In the genomic region with DNA sequence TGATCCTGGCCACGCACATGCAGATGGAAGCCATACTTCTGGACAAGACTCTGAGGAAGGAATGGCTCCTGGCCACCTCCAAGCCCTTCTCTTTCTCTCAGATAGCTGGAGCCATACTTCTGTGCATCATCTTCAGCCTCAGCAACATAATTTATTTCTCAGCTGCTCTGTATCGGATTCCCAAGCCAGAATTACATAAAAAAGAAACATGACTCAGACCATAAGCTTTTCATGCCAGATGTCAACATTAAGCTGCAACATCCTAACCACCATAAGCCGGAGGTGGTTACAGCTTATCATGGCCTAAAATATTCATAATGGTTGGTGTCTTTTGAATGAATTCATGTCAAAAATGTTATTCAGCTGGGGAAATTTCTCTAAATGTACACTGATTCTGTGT, we compare ENCODE assay signal across 16 cellular contexts. TPM values are rescaled to one million over a fixed set of nuclear protein-coding genes. Genes with fewer than 3 reads are reported as not detected.
DNase-seq lines count a peak whose midpoint lies in the region; ATAC-seq and TF ChIP-seq lines count a peak whose summit lies in the region.
"Had no signal": no experiment of that assay in that cellular context is flagged by ENCODE, and none has a peak within 500 bp of the region (broad histone marks: within the 10 kb centered on the region; RNA-seq: fewer than 3 reads in every experiment).

No MANE protein-coding gene starts in this region.

- POLR2A ChIA-PET in SK-N-SH (lab: Yijun Ruan, JAX) = no interaction called here
- POLR2A ChIA-PET in activated CD8-positive, alpha-beta T cell treated with anti-CD3 and anti-CD28 coated beads for 36 hours (lab: Charles Lee) = no interaction called here

- TF ChIP-seq RAD21 in SK-N-SH (IDR thresholded peaks at IDR 0.05; ENCODE audit: low read length) = no peak

- peaks cover 10% of the 10 kb centered on the region for H3K4me1 Mint-ChIP-seq in activated CD8-positive, alpha-beta T cell treated with anti-CD3 and anti-CD28 coated beads for 36 hours (ENCODE audit: low read depth)

- peaks cover 10% of the 10 kb centered on the region for H3K27me3 Mint-ChIP-seq in activated CD8-positive, alpha-beta T cell treated with anti-CD3 and anti-CD28 coated beads for 36 hours

- peaks cover 50% of the 10 kb centered on the region for H3K79me2 ChIP-seq in SK-N-SH (ENCODE audit: insufficient read depth)
- H3K79me2 ChIP-seq in smooth muscle cell (ENCODE audit: low read depth) = peaks cover 7% of the 10 kb centered on the region

- H3F3A ChIP-seq in SK-N-SH (replicated peaks; ENCODE audit: insufficient read depth) (peaks cover 24% of the 10 kb centered on the region), smooth muscle cell (ENCODE audit: low read depth) (no peaks in the 10 kb centered on the region)

- TF ChIP-seq CTCF in SK-N-SH (IDR thresholded peaks at IDR 0.05) (no peak), fibroblast of pulmonary artery (IDR thresholded peaks at IDR 0.05; ENCODE audit: low read length, missing control alignments) (no peak), smooth muscle cell (IDR thresholded peaks at IDR 0.05; ENCODE audit: borderline replicate concordance, insufficient read depth, poor library complexity, severe bottlenecking) (no peak)
- TF ChIP-seq CTCF in activated CD8-positive, alpha-beta T cell treated with anti-CD3 and anti-CD28 coated beads for 36 hours (IDR thresholded peaks at IDR 0.05) = no peak

- H3K36me3 ChIP-seq in SK-N-SH (replicated peaks in 1 of 2; ENCODE audit: control insufficient read depth in 1 of 2, insufficient read depth in 2 of 2, low read length in 1 of 2) (no peaks in the 10 kb centered on the region), smooth muscle cell (ENCODE audit: low read depth) (no peaks in the 10 kb centered on the region)

- H3K27ac ChIP-seq in SK-N-SH (ENCODE audit: low read depth in 2 of 2, low read length in 1 of 2) (peak overlapping the region; percentile 64 to 82; a peak in 3 of 4 replicates), smooth muscle cell (ENCODE audit: low read depth) (peak overlapping the region; percentile 69)
- H3K27ac ChIP-seq: 22Rv1, skin epidermis, transverse colon had no signal

- intact Hi-C loops in activated CD8-positive, alpha-beta T cell treated with anti-CD3 and anti-CD28 coated beads for 36 hours (cut with micrococcal nuclease) = no loop called here

- H3K9ac ChIP-seq in SK-N-SH = no peak overlapping the region
- no peak overlapping the region for H3K9ac ChIP-seq in smooth muscle cell (ENCODE audit: low read depth)

- no peak overlapping the region for H3K4me3 ChIP-seq in SK-N-SH (ENCODE audit: low read depth in 2 of 2, low read length in 1 of 2)
- H3K4me3 ChIP-seq in fibroblast of pulmonary artery (replicated peaks; ENCODE audit: low read depth, low read length) = no peak overlapping the region
- no peak overlapping the region for H3K4me3 ChIP-seq in smooth muscle cell
- H3K4me3 ChIP-seq: skin epidermis, transverse colon had no signal

- 32% methylated on average over 3 of the region's 3 CpGs for WGBS in SK-N-SH (ENCODE audit: low lambda C conversion rate)
- 40% methylated on average over 3 of the region's 3 CpGs for WGBS in smooth muscle cell (ENCODE audit: low lambda C conversion rate)

- H3K27ac Mint-ChIP-seq in activated CD8-positive, alpha-beta T cell treated with anti-CD3 and anti-CD28 coated beads for 36 hours = no peak overlapping the region

- no peaks in the 10 kb centered on the region for H3K9me2 ChIP-seq in SK-N-SH

- H3K4me2 ChIP-seq in SK-N-SH (peak overlapping the region; percentile 54), smooth muscle cell (peak overlapping the region; percentile 67)

- CTCF ChIA-PET in SK-N-SH (lab: Yijun Ruan, JAX) = interaction anchor here (0.7 to 5.7 kb wide), 5 partner anchors 9 to 851 kb away, joined by 3 to 58 read pairs (median 4); no protein-coding TSS in a partner anchor
- CTCF ChIA-PET in activated CD8-positive, alpha-beta T cell treated with anti-CD3 and anti-CD28 coated beads for 36 hours (lab: Charles Lee) = interaction anchor here (1.2 to 1.4 kb wide), 2 partner anchors 9 to 345 kb away, joined by 5 to 6 read pairs; no protein-coding TSS in a partner anchor

- peak in 1 of 2 experiments; percentile 85; a peak in 1 of 4 replicates for TF ChIP-seq EP300 in SK-N-SH (IDR thresholded peaks at IDR 0.05; ENCODE audit: borderline replicate concordance in 1 of 2, low read depth in 1 of 2, low read length in 1 of 2)

- H2AFZ ChIP-seq in SK-N-SH (ENCODE audit: low read depth) (no peak overlapping the region), smooth muscle cell (ENCODE audit: low read depth) (no peak overlapping the region)

- H3K9me3 Mint-ChIP-seq in activated CD8-positive, alpha-beta T cell treated with anti-CD3 and anti-CD28 coated beads for 36 hours = no peaks in the 10 kb centered on the region

- H3K36me3 Mint-ChIP-seq in activated CD8-positive, alpha-beta T cell treated with anti-CD3 and anti-CD28 coated beads for 36 hours (ENCODE audit: low read depth) = no peaks in the 10 kb centered on the region

- H3K4me1 ChIP-seq in SK-N-SH (ENCODE audit: control insufficient read depth in 1 of 2, insufficient read depth in 2 of 2, low read depth in 1 of 2, low read length in 1 of 2) = peaks cover 8 to 14% of the 10 kb centered on the region in 2 experiments
- no peaks in the 10 kb centered on the region for H3K4me1 ChIP-seq in smooth muscle cell (ENCODE audit: low read depth)
- H3K4me1 ChIP-seq: transverse colon had no signal

- ATAC-seq in activated CD8-positive, alpha-beta T cell treated with anti-CD3 and anti-CD28 coated beads for 36 hours = no peak
- no peak for ATAC-seq in GM19023 (IDR thresholded peaks at IDR 0.05; ENCODE audit: unreplicated experiment)

- H3K9me3 ChIP-seq in SK-N-SH (no peaks in the 10 kb centered on the region), smooth muscle cell (replicated peaks; ENCODE audit: low read depth) (no peaks in the 10 kb centered on the region)
- H3K9me3 ChIP-seq: transverse colon had no signal

- H4K20me1 ChIP-seq in SK-N-SH (ENCODE audit: insufficient read depth) (no peaks in the 10 kb centered on the region), smooth muscle cell (ENCODE audit: low read depth) (peaks cover 4% of the 10 kb centered on the region)

- DNase-seq in DMS 273 (lab: John Stamatoyannopoulos, UW; ENCODE audit: unreplicated experiment) = peak; percentile 51
- DNase-seq in DMS 273 treated with DMSO at 0.1 percent for 48 hours (lab: John Stamatoyannopoulos, UW) = no peak
- DNase-seq in SK-N-SH = no peak
- peak; percentile 85 for DNase-seq in fibroblast of pulmonary artery (ENCODE audit: low read depth)
- DNase-seq in smooth muscle cell (lab: John Stamatoyannopoulos, UW; ENCODE audit: unreplicated experiment) = no peak
- no peak for DNase-seq in activated CD8-positive, alpha-beta T cell treated with anti-CD3 and anti-CD28 coated beads for 36 hours
- no peak for DNase-seq in stimulated activated CD4-positive, alpha-beta T cell treated with anti-CD3 and anti-CD28 coated beads, Interleukin-4, amount 100 ng/mL, for 4 hours
- DNase-seq: activated CD4-positive, CD25-positive, alpha-beta regulatory T cell treated with anti-CD3 and anti-CD28 coated beads, Interleukin-2, amount 50 U/mL, for 72 hours; activated T-cell treated with anti-CD3 and anti-CD28 coated beads, Interleukin-2, amount 50 U/mL, for 48 hours; DMS79 treated with DMSO at 0.1 percent for 48 hours; NCI-H1092 treated with DMSO at 0.1 percent for 48 hours; NCI-H526; transverse colon had no signal

- no peak overlapping the region for H3K4me3 Mint-ChIP-seq in activated CD8-positive, alpha-beta T cell treated with anti-CD3 and anti-CD28 coated beads for 36 hours

- H3K27me3 ChIP-seq in SK-N-SH (ENCODE audit: insufficient read depth) = no peaks in the 10 kb centered on the region
- H3K27me3 ChIP-seq in smooth muscle cell (ENCODE audit: low read depth) = no peaks in the 10 kb centered on the region
- H3K27me3 ChIP-seq: transverse colon had no signal

TF ChIP-seq in SK-N-SH, 30 proteins besides CTCF, POLR2A, EP300 and RAD21 (continues in another document):
- TF ChIP-seq, protein P1, sequence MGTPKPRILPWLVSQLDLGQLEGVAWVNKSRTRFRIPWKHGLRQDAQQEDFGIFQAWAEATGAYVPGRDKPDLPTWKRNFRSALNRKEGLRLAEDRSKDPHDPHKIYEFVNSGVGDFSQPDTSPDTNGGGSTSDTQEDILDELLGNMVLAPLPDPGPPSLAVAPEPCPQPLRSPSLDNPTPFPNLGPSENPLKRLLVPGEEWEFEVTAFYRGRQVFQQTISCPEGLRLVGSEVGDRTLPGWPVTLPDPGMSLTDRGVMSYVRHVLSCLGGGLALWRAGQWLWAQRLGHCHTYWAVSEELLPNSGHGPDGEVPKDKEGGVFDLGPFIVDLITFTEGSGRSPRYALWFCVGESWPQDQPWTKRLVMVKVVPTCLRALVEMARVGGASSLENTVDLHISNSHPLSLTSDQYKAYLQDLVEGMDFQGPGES (IDR thresholded peaks at IDR 0.05; ENCODE audit: low read depth, low read length) = no peak
- TF ChIP-seq JUND (IDR thresholded peaks at IDR 0.05) (peak; percentile 92), POLR2AphosphoS5 (IDR thresholded peaks at IDR 0.05; ENCODE audit: low read depth, low read length) (peak; percentile 66; the same call in 1 of the 2 replicates), RXRA (IDR thresholded peaks at IDR 0.05; ENCODE audit: borderline replicate concordance, low read depth) (peak; percentile 64; the same call in 1 of the 2 replicates), TCF12 (IDR thresholded peaks at IDR 0.05) (peak; percentile 97), TAF1 (IDR thresholded peaks at IDR 0.05; ENCODE audit: borderline replicate concordance, low read depth, low read length) (no peak), ELF1 (IDR thresholded peaks at IDR 0.05) (no peak), SIN3A (IDR thresholded peaks at IDR 0.05; ENCODE audit: borderline replicate concordance, low read depth, low read length) (0 out of 2 replicates have a peak, but pooled peaks have one; percentile 15), FOXJ3 (CRISPR knock-in tag; IDR thresholded peaks at IDR 0.05) (no peak)

RNA-seq across cellular contexts. Expression of gene KIF23, which starts 10.5 kb away (rescaled TPM):
- polyA plus RNA-seq in SK-N-SH (2012; rRNA removed) = 23.3 and 25.8 TPM in 2 replicates
- 25.8 and 31.2 TPM in 2 replicates for polyA plus RNA-seq in SK-N-SH (2012; cell fraction: cytosol; rRNA removed)
- 24.5 and 57.5 TPM in 2 replicates for polyA plus RNA-seq in SK-N-SH (2012; cell fraction: nucleus; rRNA removed)
- 37.4 and 44.1 TPM in 2 replicates for total RNA-seq in smooth muscle cell
- polyA plus RNA-seq in smooth muscle cell = 14.3 and 15.0 TPM in 2 replicates
- total RNA-seq in activated CD8-positive, alpha-beta T cell treated with anti-CD3 and anti-CD28 coated beads for 36 hours = 10 to 100 TPM; 45.4 to 47.0 TPM

RNA-seq across cellular contexts. Expression of gene RPLP1, which starts 49.0 kb away (rescaled TPM):
- polyA plus RNA-seq in SK-N-SH (2012; rRNA removed) = 1,514 and 1,792 TPM in 2 replicates
- polyA plus RNA-seq in SK-N-SH (2012; cell fraction: cytosol; rRNA removed) = 1,001 and 1,355 TPM in 2 replicates
- 360 and 521 TPM in 2 replicates for polyA plus RNA-seq in SK-N-SH (2012; cell fraction: nucleus; rRNA removed)
- 321 and 375 TPM in 2 replicates for total RNA-seq in smooth muscle cell
- 1,155 and 1,251 TPM in 2 replicates for polyA plus RNA-seq in smooth muscle cell
- total RNA-seq in activated CD8-positive, alpha-beta T cell treated with anti-CD3 and anti-CD28 coated beads for 36 hours = 1,000 to 10,000 TPM; 2,583 to 2,701 TPM

Comparison
In these comparisons a context has a peak if more than half of its experiments do, and no peak if none do; other contexts are left out.
1. DNase-seq: peak in DMS 273 (single experiment) and fibroblast of pulmonary artery (single experiment); none in DMS 273 treated with DMSO at 0.1 percent for 48 hours (single experiment), SK-N-SH (single experiment), smooth muscle cell (single experiment), activated CD8-positive, alpha-beta T cell treated with anti-CD3 and anti-CD28 coated beads for 36 hours (single experiment) and stimulated activated CD4-positive, alpha-beta T cell treated with anti-CD3 and anti-CD28 coated beads, Interleukin-4, amount 100 ng/mL, for 4 hours (0 of 2).